Comparison of ENCODE assay signal across 28 cellular contexts in the genomic region with DNA sequence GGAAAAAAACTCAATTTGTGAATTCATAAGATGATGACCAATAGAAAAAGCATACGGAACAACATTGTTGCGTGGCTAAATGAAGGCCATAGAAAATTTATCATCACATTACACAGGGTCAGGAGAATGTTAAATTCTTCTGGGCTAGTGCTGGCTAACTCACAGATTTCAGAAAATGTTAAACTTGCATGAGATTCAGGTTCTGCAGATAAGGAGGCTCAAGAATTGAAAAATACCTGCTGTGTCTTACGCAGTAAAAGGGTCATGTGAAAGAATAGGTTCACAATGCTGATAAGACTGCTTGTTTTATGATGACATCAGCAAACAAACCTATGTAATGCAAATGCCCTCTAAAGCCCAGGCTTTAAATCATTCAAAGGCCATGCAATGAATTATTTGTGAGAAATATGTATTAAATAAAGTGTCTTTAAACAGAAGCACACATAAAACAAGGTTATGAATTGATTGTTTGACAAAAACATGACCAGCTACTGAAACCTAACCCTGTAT.
"Had no signal": no experiment of that assay in that cellular context is flagged by ENCODE, and none has a peak within 500 bp of the region (broad histone marks: within the 10 kb centered on the region; RNA-seq: fewer than 3 reads in every experiment).

No MANE protein-coding gene starts in this region.

- H3K27ac ChIP-seq: PC-9, WERI-Rb-1 had no signal

- H3K27me3 ChIP-seq: MG63 had no signal

- DNase-seq: activated CD4-positive, alpha-beta T cell treated with anti-CD3 and anti-CD28 coated beads for 1 hour; activated CD4-positive, alpha-beta T cell treated with anti-CD3 and anti-CD28 coated beads, Interleukin-2, amount 10 ng/mL, durations not matched to agents 24 days and 14 days; activated CD4-positive, alpha-beta T cell treated with anti-CD3 and anti-CD28 coated beads, Interleukin-2, amount 50 U/mL, for 4 hours; activated CD4-positive, CD25-positive, alpha-beta regulatory T cell; activated CD8-positive, alpha-beta T cell treated with anti-CD3 and anti-CD28 coated beads for 36 hours; activated gamma-delta T cell; activated naive CD4-positive, alpha-beta T cell treated with Interleukin-2 at 50 U/mL for 16 hours; activated naive CD8-positive, alpha-beta T cell treated with anti-CD3 and anti-CD28 coated beads, Interleukin-2, amount 10 ng/mL, durations not matched to agents 7 days and 5 days; activated T-cell treated with anti-CD3 and anti-CD28 coated beads, Interleukin-2, amount 50 U/mL, for 24 hours; central memory CD4-positive, alpha-beta T cell; Kasumi-1; MG63; NCI-H1048; NCI-H1105 treated with DMSO at 0.1 percent for 48 hours; NCI-H1436 treated with DMSO at 0.1 percent for 48 hours; NCI-H1694 treated with DMSO at 0.1 percent for 48 hours; NCI-H2029; NCI-H510A; NCI-H526; NCI-H748 treated with DMSO at 0.1 percent for 48 hours; NK-92 treated with Interleukin-12 subunit alpha and Interleukin-12 subunit beta, amount 100 ng/mL, for 24 hours; PC-9; Right ventricle myocardium superior; SW 1271; T-helper 1 cell; T-helper 2 cell; T-helper 9 cell; WERI-Rb-1 had no signal

- H2AFZ ChIP-seq: PC-9 had no signal

- H3K4me3 ChIP-seq: MG63, PC-9 had no signal

- H3K4me2 ChIP-seq: PC-9 had no signal

- ATAC-seq: activated CD8-positive, alpha-beta T cell treated with anti-CD3 and anti-CD28 coated beads for 36 hours had no signal

- H3K36me3 ChIP-seq: WERI-Rb-1 had no signal
